In the genomic region with DNA sequence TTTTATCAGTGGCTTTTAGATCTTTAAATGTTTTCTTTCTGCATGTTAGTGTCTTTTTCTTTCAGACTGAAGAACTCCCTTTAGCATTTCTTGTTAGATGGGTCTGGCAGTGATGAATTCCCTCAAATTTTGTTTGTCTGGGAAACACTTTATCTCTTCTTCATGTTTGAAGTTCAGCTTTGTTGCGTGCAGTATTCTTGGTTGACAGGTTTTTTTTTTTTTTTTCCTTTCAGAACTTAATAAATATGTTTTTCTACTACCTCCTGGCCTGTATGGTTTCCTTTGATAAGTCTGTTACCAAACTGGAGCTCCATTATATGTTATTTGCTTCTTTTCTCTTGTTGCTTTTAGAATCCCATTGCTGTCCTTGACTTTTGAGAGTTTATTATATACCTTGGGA, we compare ENCODE assay signal across 9 cellular contexts.
"Had no signal": no experiment of that assay in that cellular context is flagged by ENCODE, and none has a peak within 500 bp of the region (broad histone marks: within the 10 kb centered on the region; RNA-seq: fewer than 3 reads in every experiment).

No MANE protein-coding gene starts in this region.

- H3K36me3 ChIP-seq: HAP-1 had no signal

- H3K9me3 ChIP-seq: HAP-1 had no signal

- H3K4me1 ChIP-seq: HAP-1 had no signal

- H3K27ac ChIP-seq: GM23248 had no signal

- H3K4me3 ChIP-seq: GM23248, GM23338, HAP-1 had no signal

- DNase-seq: GM23248, GOT3, H7, H9, HCEC 1CT, HFFc6 had no signal

- ATAC-seq: GM23338, HCT116 had no signal
